Comparison of ENCODE assay signal across 22 cellular contexts in genomic region chr3:156763386-156763785, GRCh38.
"Had no signal": no experiment of that assay in that cellular context is flagged by ENCODE, and none has a peak within 500 bp of the region (broad histone marks: within the 10 kb centered on the region; RNA-seq: fewer than 3 reads in every experiment).

No MANE protein-coding gene starts in this region.

- H3K27me3 Mint-ChIP-seq: brain; memory B cell; stimulated activated naive CD8-positive, alpha-beta T cell treated with anti-CD3 and anti-CD28 coated beads, Interleukin-15, amount 100 ng/mL, for 72 hours had no signal

- ATAC-seq: activated naive CD4-positive, alpha-beta T cell treated with anti-CD3 and anti-CD28 coated beads, Interleukin-2, amount 50 U/mL, for 72 hours; gastrocnemius medialis; psoas muscle; stimulated activated effector memory CD8-positive, alpha-beta T cell treated with anti-CD3 and anti-CD28 coated beads, Interleukin-12 subunit alpha, Interleukin-12 subunit beta, amount 100 ng/mL, for 72 hours; stimulated activated naive CD8-positive, alpha-beta T cell treated with anti-CD3 and anti-CD28 coated beads, Interleukin-15, amount 100 ng/mL, for 72 hours; WTC11 had no signal

- H2AFZ ChIP-seq: neural progenitor cell had no signal

- H3K9me3 Mint-ChIP-seq: activated naive CD4-positive, alpha-beta T cell treated with anti-CD3 and anti-CD28 coated beads, Interleukin-2, amount 50 U/mL, for 72 hours; memory B cell; neural progenitor cell; stimulated activated effector memory CD8-positive, alpha-beta T cell treated with anti-CD3 and anti-CD28 coated beads, Interleukin-12 subunit alpha, Interleukin-12 subunit beta, amount 100 ng/mL, for 72 hours; T-helper 1 cell treated with Interleukin-12 subunit alpha and Interleukin-12 subunit beta and Interleukin-4 antibody, amounts not matched to agents 30 μg/mL and 1 μg/mL, for 36 hours; WTC11 had no signal

- H3K4me3 ChIP-seq: gastrocnemius medialis, neural progenitor cell, psoas muscle, right atrium auricular region, tibial artery had no signal

- H3K27me3 ChIP-seq: gastrocnemius medialis, neural progenitor cell, right atrium auricular region, tibial artery had no signal

- DNase-seq: activated gamma-delta T cell treated with Interleukin-2 at 50 U/mL for 16 hours; activated T-cell treated with anti-CD3 and anti-CD28 coated beads, Interleukin-2, amount 50 U/mL, for 1 hour; aorta; caudate nucleus; dermis blood vessel endothelial cell; effector CD8-positive, alpha-beta T cell; erythroblast; gastrocnemius medialis; hippocampal formation; psoas muscle; stimulated activated CD4-positive, alpha-beta T cell treated with anti-CD3 and anti-CD28 coated beads, Interleukin-2, amount 100 ng/mL, for 24 hours; stimulated activated naive CD8-positive, alpha-beta T cell treated with anti-CD3 and anti-CD28 coated beads, Interleukin-15, amount 100 ng/mL, for 72 hours; T1000; tibial artery had no signal

- H3K4me1 Mint-ChIP-seq: memory B cell; stimulated activated effector memory CD8-positive, alpha-beta T cell treated with anti-CD3 and anti-CD28 coated beads, Interleukin-12 subunit alpha, Interleukin-12 subunit beta, amount 100 ng/mL, for 72 hours had no signal

- H3K4me2 ChIP-seq: neural progenitor cell had no signal

- H3K36me3 Mint-ChIP-seq: activated naive CD4-positive, alpha-beta T cell treated with anti-CD3 and anti-CD28 coated beads, Interleukin-2, amount 50 U/mL, for 72 hours; brain; memory B cell; neural progenitor cell; stimulated activated effector memory CD8-positive, alpha-beta T cell treated with anti-CD3 and anti-CD28 coated beads, Interleukin-12 subunit alpha, Interleukin-12 subunit beta, amount 100 ng/mL, for 72 hours; WTC11 had no signal

- H3K27ac Mint-ChIP-seq: activated naive CD4-positive, alpha-beta T cell treated with anti-CD3 and anti-CD28 coated beads, Interleukin-2, amount 50 U/mL, for 72 hours; memory B cell; stimulated activated effector memory CD8-positive, alpha-beta T cell treated with anti-CD3 and anti-CD28 coated beads, Interleukin-12 subunit alpha, Interleukin-12 subunit beta, amount 100 ng/mL, for 72 hours; stimulated activated naive CD8-positive, alpha-beta T cell treated with anti-CD3 and anti-CD28 coated beads, Interleukin-15, amount 100 ng/mL, for 72 hours; T-helper 1 cell treated with Interleukin-12 subunit alpha and Interleukin-12 subunit beta and Interleukin-4 antibody, amounts not matched to agents 30 μg/mL and 1 μg/mL, for 36 hours; WTC11 had no signal

- H3K4me3 Mint-ChIP-seq: brain; memory B cell; neural progenitor cell; stimulated activated effector memory CD8-positive, alpha-beta T cell treated with anti-CD3 and anti-CD28 coated beads, Interleukin-12 subunit alpha, Interleukin-12 subunit beta, amount 100 ng/mL, for 72 hours; stimulated activated naive CD8-positive, alpha-beta T cell treated with anti-CD3 and anti-CD28 coated beads, Interleukin-15, amount 100 ng/mL, for 72 hours; T-helper 1 cell treated with Interleukin-12 subunit alpha and Interleukin-12 subunit beta and Interleukin-4 antibody, amounts not matched to agents 30 μg/mL and 1 μg/mL, for 36 hours; WTC11 had no signal

- H3K9ac ChIP-seq: neural progenitor cell had no signal

- H3K36me3 ChIP-seq: gastrocnemius medialis, neural progenitor cell, right atrium auricular region, tibial artery had no signal

- H3K27ac ChIP-seq: gastrocnemius medialis, neural progenitor cell, psoas muscle, right atrium auricular region, tibial artery had no signal

- H3K9me3 ChIP-seq: gastrocnemius medialis, psoas muscle, right atrium auricular region, tibial artery had no signal
